Comparison of ENCODE assay signal across 8 cellular contexts in genomic region chr7:81845628-81846259, GRCh38.
DNase-seq lines count a peak whose midpoint lies in the region; FAIRE-seq and TF ChIP-seq lines count a peak whose summit lies in the region.

No MANE protein-coding gene starts in this region.

- peak overlapping the region; percentile 69 for H3K4me3 Mint-ChIP-seq in HFFc6

- no peaks in the 10 kb centered on the region for H3K27me3 Mint-ChIP-seq in HFFc6 (ENCODE audit: insufficient read depth)

- TF ChIP-seq CTCF in HFFc6 (IDR thresholded peaks at IDR 0.05) = no peak
- no peak for TF ChIP-seq CTCF in fibroblast of villous mesenchyme (IDR thresholded peaks at IDR 0.05; ENCODE audit: insufficient read depth, low read depth, low read length)

- H3K4me1 Mint-ChIP-seq in HFFc6 (ENCODE audit: low read depth) = peaks cover 14% of the 10 kb centered on the region

- peaks cover 4% of the 10 kb centered on the region; the same call in 1 of the 2 replicates for H3K9me3 Mint-ChIP-seq in HFFc6

- peak; percentile 40 for FAIRE-seq in GM12891 (lab: Jason Lieb, UNC)

- H3K36me3 Mint-ChIP-seq in HFFc6 (ENCODE audit: low read depth) = no peaks in the 10 kb centered on the region

- peak overlapping the region; percentile 42 for H3K27ac Mint-ChIP-seq in HFFc6

- peak overlapping the region; percentile 47 for H3K4me3 ChIP-seq in fibroblast of villous mesenchyme (ENCODE audit: low read depth, low read length)

- no peak for DNase-seq in GM12891 (ENCODE audit: insufficient read length, low spot score)
- no peak for DNase-seq in HFFc6
- peak; percentile 20 for DNase-seq in NCI-H128 (lab: John Stamatoyannopoulos, UW; ENCODE audit: unreplicated experiment)
- DNase-seq in fibroblast of villous mesenchyme (ENCODE audit: low read depth) = peak; percentile 76
- DNase-seq in hepatic stellate cell (ENCODE audit: low spot score) = no peak
- DNase-seq in LoVo (ENCODE audit: low spot score) = no peak
- DNase-seq in NCI-H2196 treated with DMSO at 0.1 percent for 48 hours (lab: John Stamatoyannopoulos, UW; ENCODE audit: unreplicated experiment) = no peak
- no peak for DNase-seq in A172 (ENCODE audit: low spot score)

- TF ChIP-seq POLR2A in GM12891 (IDR thresholded peaks at IDR 0.05; ENCODE audit: low read depth, low read length) = no peak

TF ChIP-seq in GM12891, 5 proteins besides CTCF, POLR2A, EP300 and RAD21:
- TF ChIP-seq POU2F2 (IDR thresholded peaks at IDR 0.05; ENCODE audit: low read depth, low read length) (no peak), POLR2AphosphoS5 (IDR thresholded peaks at IDR 0.05; ENCODE audit: low read depth, low read length) (no peak), SPI1 (IDR thresholded peaks at IDR 0.05; ENCODE audit: low read depth, low read length) (peak; percentile 90), TAF1 (IDR thresholded peaks at IDR 0.05; ENCODE audit: low read depth, low read length) (no peak), PAX5 (IDR thresholded peaks at IDR 0.05; ENCODE audit: insufficient read depth, low read length, severe bottlenecking) (no peak)
TF ChIP-seq in GM12891: peak in this region for 1.

Comparison
In these comparisons a context has a peak if more than half of its experiments do, and no peak if none do; other contexts are left out.
1. DNase-seq: peak in NCI-H128 (single experiment) and fibroblast of villous mesenchyme (single experiment); none in GM12891 (single experiment), HFFc6 (single experiment), hepatic stellate cell (single experiment), LoVo (single experiment), NCI-H2196 treated with DMSO at 0.1 percent for 48 hours (single experiment) and A172 (single experiment).